8 cellular contexts compared by ENCODE assay signal in genomic region chr1:1373493-1374067, GRCh38. TPM values are rescaled to one million over a fixed set of nuclear protein-coding genes. Genes with fewer than 3 reads are reported as not detected.
DNase-seq lines count a peak whose midpoint lies in the region; ATAC-seq and TF ChIP-seq lines count a peak whose summit lies in the region.

No MANE protein-coding gene starts in this region.

- no peaks in the 10 kb centered on the region for H3K27me3 Mint-ChIP-seq in T-cell

- ATAC-seq in T-cell (replicated peaks in 1 of 4) (no peak), HG02588 (IDR thresholded peaks at IDR 0.05; ENCODE audit: unreplicated experiment) (no peak)

- no peak overlapping the region for H3K27ac ChIP-seq in rectal smooth muscle tissue (ENCODE audit: low read depth, low read length)

- peak overlapping the region; percentile 96 for H3K4me3 ChIP-seq in GM12864 (ENCODE audit: low read depth, low read length)
- peak overlapping the region; percentile 90 for H3K4me3 ChIP-seq in fibroblast of the aortic adventitia (ENCODE audit: low read depth, low read length)
- H3K4me3 ChIP-seq in rectal smooth muscle tissue (ENCODE audit: low read length) = peak overlapping the region; percentile 94

- CTCF ChIA-PET in T-cell (lab: Charles Lee) = interaction anchor here in 1 of 2 donors (1.2 kb wide), 1 partner anchor 25 kb away, joined by 4 read pairs; the partner anchor contains the start of gene CCNL2

- POLR2A ChIA-PET in T-cell (lab: Charles Lee) = no interaction called here

- H3K27me3 ChIP-seq in rectal smooth muscle tissue (ENCODE audit: control insufficient read depth, insufficient read depth, low read length) = no peaks in the 10 kb centered on the region

- no peaks in the 10 kb centered on the region for H3K36me3 Mint-ChIP-seq in T-cell

- in situ Hi-C loops in GM13977 (cut with MboI; ENCODE audit: low pct_unique_long_range_greater_than_20kb, low sequenced_read_pairs, unreplicated experiment) = no loop called here

- no peaks in the 10 kb centered on the region for H3K36me3 ChIP-seq in rectal smooth muscle tissue (ENCODE audit: control insufficient read depth, insufficient read depth, low read length)

- H3K9ac ChIP-seq in rectal smooth muscle tissue (ENCODE audit: low read length) = no peak overlapping the region

- H3K9me3 Mint-ChIP-seq in T-cell = no peaks in the 10 kb centered on the region

- H3K4me1 Mint-ChIP-seq in T-cell = peaks cover 0 to 41% (median 23%) of the 10 kb centered on the region in 3 donors

- H3K27ac Mint-ChIP-seq in T-cell = peak overlapping the region; percentile 48 to 76

- DNase-seq in GM12864 (ENCODE audit: low read depth) (no peak), T-cell (peak in 1 of 34 experiments; percentile 14), fibroblast of the aortic adventitia (ENCODE audit: low read depth) (no peak), HK-2 (ENCODE audit: unreplicated experiment) (no peak), nucleus accumbens (lab: John Stamatoyannopoulos, UW) (no peak), GM13977 (ENCODE audit: low spot score) (no peak)

- peak overlapping the region; percentile 83 to 91 (median 88) for H3K4me3 Mint-ChIP-seq in T-cell

- peaks cover 17% of the 10 kb centered on the region for H3K4me1 ChIP-seq in rectal smooth muscle tissue (ENCODE audit: control insufficient read depth, insufficient read depth, low read length)

- TF ChIP-seq CTCF in GM12864 (IDR thresholded peaks at IDR 0.05; ENCODE audit: low read depth, low read length, missing control alignments) (no peak), fibroblast of the aortic adventitia (IDR thresholded peaks at IDR 0.05; ENCODE audit: insufficient read depth, low read length) (no peak), GM13977 (IDR thresholded peaks at IDR 0.05; ENCODE audit: extremely low read depth, insufficient read depth, missing control alignments) (no peak)

RNA-seq across cellular contexts. Expression of gene AURKAIP1, which starts 1.4 kb away (rescaled TPM):
- total RNA-seq in T-cell = 10 to 100 TPM; 58.8 to 91.7 (median 86.0) TPM
- total RNA-seq in fibroblast of the aortic adventitia (ENCODE audit: low replicate concordance) = 71.1 and 82.0 TPM in 2 replicates

RNA-seq across cellular contexts. Expression of gene MXRA8, which starts 15.2 kb away (rescaled TPM):
- 1 to 10 TPM in 4 of 5 donors, under 1 TPM in 1; 0.99 to 6.8 (median 1.9) TPM for total RNA-seq in T-cell
- 367 and 605 TPM in 2 replicates for total RNA-seq in fibroblast of the aortic adventitia (ENCODE audit: low replicate concordance)

RNA-seq across cellular contexts. Expression of gene DVL1, which starts 24.4 kb away (rescaled TPM):
- total RNA-seq in T-cell (10 to 100 TPM; 43.6 to 70.4 (median 64.9) TPM), fibroblast of the aortic adventitia (ENCODE audit: low replicate concordance) (31.3 and 89.0 TPM in 2 replicates)

RNA-seq across cellular contexts. Expression of gene CCNL2, which starts 25.6 kb away (rescaled TPM):
- total RNA-seq in T-cell (100 to 1,000 TPM; 250 to 418 (median 376) TPM), fibroblast of the aortic adventitia (ENCODE audit: low replicate concordance) (102 and 133 TPM in 2 replicates)

RNA-seq across cellular contexts. Expression of gene MRPL20, which starts 33.5 kb away (rescaled TPM):
- total RNA-seq in T-cell = 100 to 1,000 TPM; 106 to 123 (median 114) TPM
- 104 and 123 TPM in 2 replicates for total RNA-seq in fibroblast of the aortic adventitia (ENCODE audit: low replicate concordance)

Comparison
In these comparisons a context has a peak if more than half of its experiments do, and no peak if none do; other contexts are left out.
1. RNA of gene MXRA8, which starts 15.2 kb away (total RNA-seq): 367 to 605 TPM in fibroblast of the aortic adventitia; 0.99 to 6.8 TPM in T-cell; every median in the first group is over 10 times any median in the second.
2. Peak in every context shown above with its lines, with median percentiles within 50 percentile points of each other: H3K4me3 ChIP-seq.